ENCODE assay signal across 8 cellular contexts in genomic region chr1:243473281-243474210, GRCh38.
DNase-seq lines count a peak whose midpoint lies in the region; ATAC-seq lines count a peak whose summit lies in the region.

No MANE protein-coding gene starts in this region.

- H3K27me3 ChIP-seq in mononuclear cell (ENCODE audit: insufficient read depth, low read length), result no peaks in the 10 kb centered on the region

- no peaks in the 10 kb centered on the region for H3K27me3 Mint-ChIP-seq in stimulated activated naive CD8-positive, alpha-beta T cell treated with anti-CD3 and anti-CD28 coated beads, Interleukin-15, Interleukin-2, amounts not matched to agents 100 ng/mL and 50 ng/mL, for 24 hours
- no peaks in the 10 kb centered on the region for H3K27me3 Mint-ChIP-seq in central memory CD8-positive, alpha-beta T cell

- H3K4me1 ChIP-seq in mononuclear cell (ENCODE audit: insufficient read depth, low read length), result peaks cover 48% of the 10 kb centered on the region

- DNase-seq in stimulated activated naive CD8-positive, alpha-beta T cell treated with anti-CD3 and anti-CD28 coated beads, Interleukin-15, Interleukin-2, amounts not matched to agents 100 U/mL and 50 U/mL, for 24 hours, result no peak
- no peak for DNase-seq in central memory CD8-positive, alpha-beta T cell (ENCODE audit: low spot score in 2 of 2)
- DNase-seq in stimulated activated CD4-positive, alpha-beta T cell treated with anti-CD3 and anti-CD28 coated beads, Interleukin-12 subunit alpha, Interleukin-12 subunit beta, amount 100 ng/mL, for 4 hours, result no peak
- DNase-seq in NCI-H1048 (lab: John Stamatoyannopoulos, UW), result no peak

- no peak for ATAC-seq in stimulated activated naive CD8-positive, alpha-beta T cell treated with anti-CD3 and anti-CD28 coated beads, Interleukin-15, Interleukin-2, amounts not matched to agents 100 U/mL and 50 U/mL, for 24 hours
- ATAC-seq in central memory CD8-positive, alpha-beta T cell (replicated peaks; ENCODE audit: extremely low read depth, poor library complexity, severe bottlenecking), result no peak
- ATAC-seq in HG02884 (IDR thresholded peaks at IDR 0.05; ENCODE audit: unreplicated experiment) (no peak), GM21737 (IDR thresholded peaks at IDR 0.05; ENCODE audit: unreplicated experiment) (no peak)

- no peaks in the 10 kb centered on the region for H3K9me3 Mint-ChIP-seq in stimulated activated naive CD8-positive, alpha-beta T cell treated with anti-CD3 and anti-CD28 coated beads, Interleukin-15, Interleukin-2, amounts not matched to agents 100 ng/mL and 50 ng/mL, for 24 hours
- H3K9me3 Mint-ChIP-seq in central memory CD8-positive, alpha-beta T cell, result no peaks in the 10 kb centered on the region

- H3K36me3 Mint-ChIP-seq in stimulated activated naive CD8-positive, alpha-beta T cell treated with anti-CD3 and anti-CD28 coated beads, Interleukin-15, Interleukin-2, amounts not matched to agents 100 ng/mL and 50 ng/mL, for 24 hours (ENCODE audit: low read depth), result peaks cover 8% of the 10 kb centered on the region
- H3K36me3 Mint-ChIP-seq in central memory CD8-positive, alpha-beta T cell (ENCODE audit: insufficient read depth), result peaks cover 6% of the 10 kb centered on the region

- peak overlapping the region; percentile 83 for H3K4me3 Mint-ChIP-seq in stimulated activated naive CD8-positive, alpha-beta T cell treated with anti-CD3 and anti-CD28 coated beads, Interleukin-15, Interleukin-2, amounts not matched to agents 100 ng/mL and 50 ng/mL, for 24 hours
- H3K4me3 Mint-ChIP-seq in central memory CD8-positive, alpha-beta T cell, result peak overlapping the region; percentile 58

- peaks cover 9% of the 10 kb centered on the region for H3K4me1 Mint-ChIP-seq in stimulated activated naive CD8-positive, alpha-beta T cell treated with anti-CD3 and anti-CD28 coated beads, Interleukin-15, Interleukin-2, amounts not matched to agents 100 ng/mL and 50 ng/mL, for 24 hours (ENCODE audit: low read depth)
- H3K4me1 Mint-ChIP-seq in central memory CD8-positive, alpha-beta T cell, result peaks cover 10% of the 10 kb centered on the region

- H3K9me3 ChIP-seq in mononuclear cell (ENCODE audit: low read depth, low read length), result no peaks in the 10 kb centered on the region

- peak overlapping the region; percentile 76 for H3K27ac Mint-ChIP-seq in stimulated activated naive CD8-positive, alpha-beta T cell treated with anti-CD3 and anti-CD28 coated beads, Interleukin-15, Interleukin-2, amounts not matched to agents 100 ng/mL and 50 ng/mL, for 24 hours
- H3K27ac Mint-ChIP-seq in central memory CD8-positive, alpha-beta T cell (ENCODE audit: low read depth), result no peak overlapping the region

- peak overlapping the region; percentile 36 for H3K4me3 ChIP-seq in mononuclear cell (ENCODE audit: low read length)
